In the genomic region with DNA sequence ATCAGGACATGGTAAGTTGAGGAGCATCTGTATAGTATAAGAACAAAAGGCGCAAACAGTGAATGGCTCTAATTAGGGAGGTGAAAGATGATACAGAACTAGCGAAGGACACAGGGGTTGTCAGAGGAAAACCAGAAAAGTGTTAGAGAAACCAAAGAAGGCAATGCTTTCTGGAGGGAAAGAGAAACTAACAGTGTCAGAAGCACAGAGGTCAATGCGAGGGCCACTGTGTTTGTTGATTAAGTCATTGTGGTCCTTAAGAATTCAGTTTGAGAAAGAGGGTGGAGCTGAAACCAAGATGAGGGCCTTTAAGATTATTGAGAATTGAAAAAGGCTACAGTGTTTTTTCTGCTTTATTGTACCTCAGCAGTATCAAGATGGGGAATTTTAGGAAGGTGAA, we compare ENCODE assay signal across 9 cellular contexts. TPM values are rescaled to one million over a fixed set of nuclear protein-coding genes. Genes with fewer than 3 reads are reported as not detected.
A peak's percentile ranks its signal among the peaks of the same experiment; 100 is the strongest.
DNase-seq lines count a peak whose midpoint lies in the region; ATAC-seq, FAIRE-seq and TF ChIP-seq lines count a peak whose summit lies in the region.
"Had no signal": no experiment of that assay in that cellular context is flagged by ENCODE, and none has a peak within 500 bp of the region (broad histone marks: within the 10 kb centered on the region; RNA-seq: fewer than 3 reads in every experiment).

No MANE protein-coding gene starts in this region.

- H4K20me1 ChIP-seq in GM12878 (ENCODE audit: control insufficient read depth, insufficient read depth) = no peaks in the 10 kb centered on the region

- TF ChIP-seq POLR2A in GM12878 (IDR thresholded peaks at IDR 0.05; ENCODE audit: low read depth, low read length) = no peak

- peaks cover 3% of the 10 kb centered on the region; the same call in 1 of the 2 replicates for H3K4me1 ChIP-seq in GM12878 (ENCODE audit: control insufficient read depth, insufficient read depth, low read length)

- CTCF ChIA-PET in GM10248 (lab: Yijun Ruan, JAX) (interaction anchor here (0.9 to 1.7 kb wide), 5 partner anchors 10 to 65 kb away, joined by 3 to 5 read pairs (median 4); no protein-coding TSS in a partner anchor), GM12878 (lab: Yijun Ruan, JAX) (interaction anchor here (1.0 to 1.8 kb wide), 4 partner anchors 11 to 34 kb away, joined by 3 to 5 read pairs (median 4); no protein-coding TSS in a partner anchor)

- no peaks in the 10 kb centered on the region for H3K27me3 ChIP-seq in GM12878 (replicated peaks in 1 of 2; ENCODE audit: control insufficient read depth in 2 of 2, insufficient read depth in 2 of 2, low read length in 1 of 2)

- peak overlapping the region; percentile 34; the same call in 1 of the 2 replicates for H3K4me2 ChIP-seq in GM12878 (ENCODE audit: control insufficient read depth, insufficient read depth)

- SMC1A ChIA-PET in GM12878 (lab: Charles Lee; ENCODE audit: uncharacterized antibody, unreplicated experiment) = interaction anchor here (1.2 to 4.8 kb wide), 8 partner anchors 10 to 40 kb away, joined by 3 to 58 read pairs (median 4); no protein-coding TSS in a partner anchor

- TF ChIP-seq RAD21 in GM12878 (IDR thresholded peaks at IDR 0.05; ENCODE audit: insufficient read depth, low read depth, low read length) = no peak

- TF ChIP-seq EP300 in GM12878 (IDR thresholded peaks at IDR 0.05; ENCODE audit: borderline replicate concordance in 1 of 2, control insufficient read depth in 1 of 2, low read depth in 2 of 2, low read length in 2 of 2) = no peak

- 57% methylated on average over 3 of the region's 3 CpGs for WGBS in GM12878 (ENCODE audit: insufficient coverage, insufficient replicate concordance, low lambda C conversion rate, missing lambda C conversion rate)

- DNase-seq in GM10248 (ENCODE audit: extremely low spot score) = peak; percentile 65
- DNase-seq in GM12878 (ENCODE audit: low read depth, low spot score) = peak; percentile 46
- DNase-seq in central memory CD4-positive, alpha-beta T cell = no peak
- no peak for DNase-seq in urothelium cell line (ENCODE audit: low spot score)
- no peak for DNase-seq in HT-29 (ENCODE audit: low spot score)
- no peak for DNase-seq in NCI-H510A treated with DMSO at 0.1 percent for 48 hours (lab: John Stamatoyannopoulos, UW)
- DNase-seq: stimulated activated CD4-positive, alpha-beta T cell treated with anti-CD3 and anti-CD28 coated beads, Interleukin-4, amount 100 ng/mL, for 4 hours had no signal

- no peak overlapping the region for H3K4me3 ChIP-seq in GM12878

- H2AFZ ChIP-seq in GM12878 (ENCODE audit: control insufficient read depth, low read depth, low read length) = no peak overlapping the region

- peak; percentile 61 for FAIRE-seq in GM12878 (lab: Jason Lieb, UNC)
- FAIRE-seq in urothelium cell line (lab: Jason Lieb, UNC) = no peak

- RAD21 ChIA-PET in GM12878 (lab: Charles Lee; ENCODE audit: unreplicated experiment) = interaction anchor here (1.1 to 2.3 kb wide), 3 partner anchors 9 to 34 kb away, joined by 3 to 14 read pairs (median 12); no protein-coding TSS in a partner anchor

- H3K79me2 ChIP-seq in GM12878 (ENCODE audit: control insufficient read depth, insufficient read depth, low read length) = no peaks in the 10 kb centered on the region

- ATAC-seq in GM19468 (IDR thresholded peaks at IDR 0.05; ENCODE audit: extremely low read depth, unreplicated experiment) = peak; percentile 67
- ATAC-seq in HG03139 (IDR thresholded peaks at IDR 0.05; ENCODE audit: unreplicated experiment) = peak; percentile 78
- peak; percentile 98 for ATAC-seq in GM12878

- BruUV-seq in GM12878 (replicated peaks; lab: Mats Ljungman, UMichigan) = no TSS peak

- POLR2A ChIA-PET in GM10248 (lab: Yijun Ruan, JAX) = no interaction called here
- POLR2A ChIA-PET in GM12878 (lab: Charles Lee) = interaction anchor here (1.9 kb wide), 1 partner anchor 13 kb away, joined by 12 read pairs; no protein-coding TSS in a partner anchor

- intact Hi-C loops in GM12878 (cut with micrococcal nuclease; ENCODE audit: unreplicated experiment) = loop anchor here (1.0 kb wide), 1 partner anchor 13 kb away; no protein-coding TSS in a partner anchor

- H3K27ac ChIP-seq in GM12878 (ENCODE audit: control insufficient read depth, insufficient read depth) = peak overlapping the region; percentile 60

- in situ Hi-C loops in GM12878 (cut with MboI) = no loop called here

- H3K9me3 ChIP-seq in GM12878 (replicated peaks; ENCODE audit: control insufficient read depth, insufficient read depth, low read length) = no peaks in the 10 kb centered on the region

- peaks cover 1 to 5% of the 10 kb centered on the region in 2 experiments; a peak in 2 of 4 replicates for H3K36me3 ChIP-seq in GM12878 (ENCODE audit: control insufficient read depth in 2 of 2, insufficient read depth in 2 of 2, low read length in 1 of 2)

- no peak for TF ChIP-seq CTCF in GM10248 (IDR thresholded peaks at IDR 0.05; ENCODE audit: control extremely low read depth, extremely low read depth, low read depth, missing control alignments)
- no peak for TF ChIP-seq CTCF in GM12878 (IDR thresholded peaks at IDR 0.05 in 2 of 3, conservative IDR thresholded peaks at IDR 0.05 in 1 of 3; ENCODE audit: control insufficient read depth in 2 of 3, extremely low read depth in 1 of 3, insufficient read depth in 1 of 3, low read depth in 3 of 3, low read length in 3 of 3)

- no peak overlapping the region for H3K9ac ChIP-seq in GM12878 (ENCODE audit: control insufficient read depth, insufficient read depth, low read length)

TF ChIP-seq in GM12878, 131 proteins besides CTCF, POLR2A, EP300 and RAD21 (continues in another document):
- TF ChIP-seq SP1 (IDR thresholded peaks at IDR 0.05; ENCODE audit: low read depth, low read length) (no peak), ZNF384 (IDR thresholded peaks at IDR 0.05; ENCODE audit: borderline replicate concordance, low read depth, low read length) (no peak), IRF5 (IDR thresholded peaks at IDR 0.05; ENCODE audit: borderline replicate concordance) (no peak), NR2C1 (IDR thresholded peaks at IDR 0.05) (no peak), SMC3 (IDR thresholded peaks at IDR 0.05; ENCODE audit: borderline replicate concordance, low read length) (no peak), JUND (IDR thresholded peaks at IDR 0.05; ENCODE audit: low read depth, low read length) (no peak), BACH1 (IDR thresholded peaks at IDR 0.05; ENCODE audit: borderline replicate concordance) (no peak), E4F1 (IDR thresholded peaks at IDR 0.05; ENCODE audit: borderline replicate concordance, partially characterized antibody) (no peak)

RNA-seq across cellular contexts. Expression of gene ATG7, which starts 28.8 kb away (rescaled TPM):
- total RNA-seq in GM12878 (2013; cell fraction: nucleolus; rRNA removed) = 291 and 302 TPM in 2 replicates
- total RNA-seq in GM12878 (2014; rRNA removed) = 21.5 and 27.0 TPM in 2 replicates
- 25.4 and 26.0 TPM in 2 replicates for total RNA-seq in GM12878 (2014; rRNA removed; fragmentation: Illumina TruSeq; extraction: Trizol)
- 28.8 and 31.7 TPM in 2 replicates for total RNA-seq in GM12878 (2021)
- polyA plus RNA-seq in GM12878 (2011; ENCODE audit: low read depth) = 11.1 TPM
- 26.7 and 26.8 TPM in 2 replicates for polyA plus RNA-seq in GM12878 (2011; rRNA removed)
- polyA plus RNA-seq in GM12878 (2011; cell fraction: cytosol; rRNA removed) = 20.1 and 26.2 TPM in 2 replicates
- 21.9 and 30.9 TPM in 2 replicates for polyA plus RNA-seq in GM12878 (2011; cell fraction: nucleus; rRNA removed)
- polyA plus RNA-seq in GM12878 (2012) = 14.0 and 17.4 TPM in 2 replicates
- polyA plus RNA-seq in GM12878 (2014; fragmentation: Illumina TruSeq; extraction: Trizol) = 41.3 and 46.4 TPM in 2 replicates
- polyA plus RNA-seq in GM12878 (2014; fragmentation: Nextera tagmentation; extraction: Ambion mirVana) = 10 to 100 TPM; 13.5 to 18.0 TPM
- 12.2 and 17.2 TPM in 2 replicates for polyA plus RNA-seq in GM12878 (2014; rRNA removed)
- polyA plus RNA-seq in GM12878 (2016; fragmentation: Nextera tagmentation; extraction: Ambion mirVana) = 10 to 100 TPM; 38.8 to 49.5 TPM
- polyA minus RNA-seq in GM12878 (2011; rRNA and poly(A)+ RNA removed) = 56.3 and 65.4 TPM in 2 replicates
- 10.0 and 20.6 TPM in 2 replicates for polyA minus RNA-seq in GM12878 (2011; cell fraction: cytosol; rRNA and poly(A)+ RNA removed)
- polyA minus RNA-seq in GM12878 (2011; cell fraction: nucleus; rRNA and poly(A)+ RNA removed) = 51.0 and 63.4 TPM in 2 replicates
- 11.4 and 17.4 TPM in 2 replicates for total RNA-seq in HT-29 (2014; rRNA removed; shearing (Covaris generic))

Comparison
In these comparisons a context has a peak if more than half of its experiments do, and no peak if none do; other contexts are left out.
1. DNase-seq: peak in GM10248 (single experiment) and GM12878 (single experiment); none in central memory CD4-positive, alpha-beta T cell (single experiment), urothelium cell line (single experiment), HT-29 (single experiment) and NCI-H510A treated with DMSO at 0.1 percent for 48 hours (single experiment).
2. Peak in every context shown above with its lines, with median percentiles within 50 percentile points of each other: ATAC-seq.